ENCODE assay signal across 28 cellular contexts in the genomic region with DNA sequence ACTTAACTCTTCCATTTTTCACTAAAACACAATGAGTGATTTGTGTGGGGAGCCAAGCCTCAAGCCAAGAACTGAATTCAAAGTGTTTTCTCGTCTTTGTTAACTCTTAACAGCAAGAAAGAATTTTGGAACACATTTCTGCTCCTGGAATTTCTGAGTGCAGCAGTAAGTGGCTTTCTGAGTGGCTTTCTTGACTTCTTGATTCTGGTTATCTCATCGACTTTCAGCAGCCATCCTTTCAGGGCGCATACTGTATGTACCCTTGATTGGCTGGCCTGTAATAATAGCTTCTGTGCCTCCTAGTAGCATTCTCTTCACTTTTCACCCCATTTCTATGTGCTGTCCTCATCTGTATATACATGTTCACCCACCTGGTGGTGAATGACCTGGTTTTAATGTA.
"Had no signal": no experiment of that assay in that cellular context is flagged by ENCODE, and none has a peak within 500 bp of the region (broad histone marks: within the 10 kb centered on the region; RNA-seq: fewer than 3 reads in every experiment).

No MANE protein-coding gene starts in this region.

- DNase-seq: naive B cell; naive thymus-derived CD8-positive, alpha-beta T cell; occipital lobe; ovary; retina; right cardiac atrium; right lobe of liver; spleen; stimulated activated CD4-positive, alpha-beta T cell treated with anti-CD3 and anti-CD28 coated beads, Interleukin-12 subunit alpha, Interleukin-12 subunit beta, amount 100 ng/mL, for 4 hours; stimulated activated CD4-positive, alpha-beta T cell treated with anti-CD3 and anti-CD28 coated beads, Interleukin-1b, Interleukin-23, amount 100 ng/mL, for 48 hours; stimulated activated CD4-positive, alpha-beta T cell treated with anti-CD3 and anti-CD28 coated beads, Interleukin-4, amount 100 ng/mL, for 1 hour; stimulated activated CD4-positive, alpha-beta T cell treated with anti-CD3 and anti-CD28 coated beads, Interleukin-4, amount 100 ng/mL, for 4 hours; stimulated activated CD8-positive, alpha-beta memory T cell treated with anti-CD3 and anti-CD28 coated beads, Interleukin-4, amount 100 ng/mL, for 48 hours; stimulated activated naive CD4-positive, alpha-beta T cell; stimulated activated naive CD8-positive, alpha-beta T cell treated with anti-CD3 and anti-CD28 coated beads, Interleukin-15, amount 100 ng/mL, for 72 hours; stimulated activated naive CD8-positive, alpha-beta T cell treated with anti-CD3 and anti-CD28 coated beads, Interleukin-15, Interleukin-2, amounts not matched to agents 100 U/mL and 50 U/mL, for 24 hours; substantia nigra; testis; tibial artery; transverse colon had no signal

- ATAC-seq: naive thymus-derived CD8-positive, alpha-beta T cell; natural killer cell treated with Interleukin-12 subunit alpha and Interleukin-12 subunit beta and Interleukin-15 and Interleukin-18, amount 100 ng/mL, for 72 hours; right cardiac atrium; right lobe of liver; stimulated activated memory B cell treated with anti-CD40 and anti-IgM and Interleukin-4, amounts not matched to agents 10 μg/mL and 1 μg/mL and 100 μg/mL, for 72 hours; stimulated activated naive CD8-positive, alpha-beta T cell treated with anti-CD3 and anti-CD28 coated beads, Interleukin-15, amount 100 ng/mL, for 72 hours; stimulated activated naive CD8-positive, alpha-beta T cell treated with anti-CD3 and anti-CD28 coated beads, Interleukin-15, Interleukin-2, amounts not matched to agents 100 U/mL and 50 U/mL, for 24 hours had no signal

- H3K9me3 ChIP-seq: ovary, prostate gland, right lobe of liver, spleen, suprapubic skin, testis, tibial artery, transverse colon, vagina had no signal

- H3K27me3 ChIP-seq: neural progenitor cell, ovary, right lobe of liver, spleen, suprapubic skin, testis, tibial artery, transverse colon, vagina had no signal

- H3K27ac ChIP-seq: neural progenitor cell, ovary, prostate gland, right lobe of liver, skin epidermis, spleen, suprapubic skin, testis, tibial artery, vagina had no signal

- H3K4me1 ChIP-seq: neural progenitor cell, spleen, suprapubic skin, testis, vagina had no signal

- H3K4me3 ChIP-seq: neural progenitor cell, ovary, prostate gland, right lobe of liver, skin epidermis, smooth muscle cell, spleen, suprapubic skin, testis, tibial artery, transverse colon, vagina had no signal

- H3K36me3 ChIP-seq: neural progenitor cell, ovary, prostate gland, right lobe of liver, suprapubic skin, tibial artery, transverse colon, vagina had no signal
